Comparison of ENCODE assay signal across 9 cellular contexts in genomic region chr3:129230311-129231019, GRCh38. TPM values are rescaled to one million over a fixed set of nuclear protein-coding genes. Genes with fewer than 3 reads are reported as not detected.
A peak's percentile ranks its signal among the peaks of the same experiment; 100 is the strongest.
DNase-seq lines count a peak whose midpoint lies in the region; ATAC-seq and TF ChIP-seq lines count a peak whose summit lies in the region.
"Had no signal": no experiment of that assay in that cellular context is flagged by ENCODE, and none has a peak within 500 bp of the region (broad histone marks: within the 10 kb centered on the region; RNA-seq: fewer than 3 reads in every experiment).

No MANE protein-coding gene starts in this region.

- peak overlapping the region in 1 of 3 donors; percentile 29 for H3K27ac Mint-ChIP-seq in CD4-positive, CD25-positive, alpha-beta regulatory T cell
- H3K27ac Mint-ChIP-seq in mesothelial cell of epicardium, result no peak overlapping the region
- peak overlapping the region in 3 of 10 donors; percentile 46 to 53 (median 47) for H3K27ac Mint-ChIP-seq in naive thymus-derived CD8-positive, alpha-beta T cell
- H3K27ac Mint-ChIP-seq: activated naive CD8-positive, alpha-beta T cell had no signal

- no peaks in the 10 kb centered on the region for H3K36me3 Mint-ChIP-seq in CD4-positive, CD25-positive, alpha-beta regulatory T cell
- H3K36me3 Mint-ChIP-seq in mesothelial cell of epicardium, result no peaks in the 10 kb centered on the region
- H3K36me3 Mint-ChIP-seq in naive thymus-derived CD8-positive, alpha-beta T cell, result no peaks in the 10 kb centered on the region
- H3K36me3 Mint-ChIP-seq: activated naive CD8-positive, alpha-beta T cell had no signal

- intact Hi-C loops in adrenal gland (cut with DNase I), result no loop called here
- intact Hi-C loops in lower lobe of right lung (cut with DNase I), result no loop called here

- no peaks in the 10 kb centered on the region for H3K27me3 ChIP-seq in CD4-positive, CD25-positive, alpha-beta regulatory T cell (ENCODE audit: control insufficient read depth, insufficient read depth, low read length)
- H3K27me3 ChIP-seq in adrenal gland (no peaks in the 10 kb centered on the region), lower lobe of right lung (ENCODE audit: low read depth) (no peaks in the 10 kb centered on the region)

- no peaks in the 10 kb centered on the region for H3K27me3 Mint-ChIP-seq in CD4-positive, CD25-positive, alpha-beta regulatory T cell
- peaks cover 4% of the 10 kb centered on the region for H3K27me3 Mint-ChIP-seq in mesothelial cell of epicardium (ENCODE audit: low read depth)
- peaks cover 0 to 4% (median 2%) of the 10 kb centered on the region in 5 donors for H3K27me3 Mint-ChIP-seq in naive thymus-derived CD8-positive, alpha-beta T cell
- H3K27me3 Mint-ChIP-seq: activated naive CD8-positive, alpha-beta T cell had no signal

- H3K27ac ChIP-seq in CD4-positive, CD25-positive, alpha-beta regulatory T cell (ENCODE audit: insufficient read depth, low read length, poor library complexity, severe bottlenecking), result no peak overlapping the region
- peak overlapping the region in 4 of 5 donors; percentile 52 to 87 (median 78) for H3K27ac ChIP-seq in adrenal gland
- peak overlapping the region; percentile 82 for H3K27ac ChIP-seq in lower lobe of right lung

- H3K4me1 ChIP-seq in CD4-positive, CD25-positive, alpha-beta regulatory T cell (ENCODE audit: control insufficient read depth, insufficient read depth, low read length, poor library complexity, severe bottlenecking), result peaks cover under 1% of the 10 kb centered on the region
- H3K4me1 ChIP-seq in adrenal gland (replicated peaks in 1 of 2), result peaks cover 34 to 53% of the 10 kb centered on the region in 2 donors
- H3K4me1 ChIP-seq in lower lobe of right lung, result peaks cover 43% of the 10 kb centered on the region

- TF ChIP-seq CTCF in adrenal gland (IDR thresholded peaks at IDR 0.05) (no peak), lower lobe of right lung (IDR thresholded peaks at IDR 0.05) (no peak), mesothelial cell of epicardium (IDR thresholded peaks at IDR 0.05; ENCODE audit: unreplicated experiment) (no peak)

- no peaks in the 10 kb centered on the region for H3K9me3 Mint-ChIP-seq in CD4-positive, CD25-positive, alpha-beta regulatory T cell
- H3K9me3 Mint-ChIP-seq in mesothelial cell of epicardium, result no peaks in the 10 kb centered on the region
- no peaks in the 10 kb centered on the region for H3K9me3 Mint-ChIP-seq in naive thymus-derived CD8-positive, alpha-beta T cell

- peaks cover 0 to 6% (median 2%) of the 10 kb centered on the region in 4 donors for H3K4me1 Mint-ChIP-seq in CD4-positive, CD25-positive, alpha-beta regulatory T cell
- no peaks in the 10 kb centered on the region for H3K4me1 Mint-ChIP-seq in mesothelial cell of epicardium
- H3K4me1 Mint-ChIP-seq in naive thymus-derived CD8-positive, alpha-beta T cell, result peaks cover 5 to 68% (median 17%) of the 10 kb centered on the region in 4 donors

- no peaks in the 10 kb centered on the region for H3K9me3 ChIP-seq in CD4-positive, CD25-positive, alpha-beta regulatory T cell (ENCODE audit: control insufficient read depth in 2 of 2, low read length in 2 of 2)
- no peaks in the 10 kb centered on the region for H3K9me3 ChIP-seq in adrenal gland (replicated peaks in 1 of 3)
- no peaks in the 10 kb centered on the region for H3K9me3 ChIP-seq in lower lobe of right lung

- no peak overlapping the region for H3K4me3 Mint-ChIP-seq in CD4-positive, CD25-positive, alpha-beta regulatory T cell
- H3K4me3 Mint-ChIP-seq in mesothelial cell of epicardium, result no peak overlapping the region
- H3K4me3 Mint-ChIP-seq in naive thymus-derived CD8-positive, alpha-beta T cell, result peak overlapping the region in 1 of 10 donors; percentile 19
- H3K4me3 Mint-ChIP-seq: activated naive CD8-positive, alpha-beta T cell had no signal

- 30 to 47% (median 43%) methylated on average over 7 of the region's 7 CpGs for WGBS in adrenal gland, 4 donors

- TF ChIP-seq POLR2A in adrenal gland (IDR thresholded peaks at IDR 0.05), result peak in 1 of 2 donors; percentile 25

- peak in 1 of 3 donors; percentile 76 for DNase-seq in CD4-positive, CD25-positive, alpha-beta regulatory T cell
- DNase-seq in NCI-H226 (peak; percentile 84), adrenal gland (peak; percentile 52 to 82 (median 72)), lower lobe of right lung (peak; percentile 53), mesothelial cell of epicardium (ENCODE audit: low spot score in 2 of 2, unreplicated experiment in 2 of 2) (no peak)
- DNase-seq in naive thymus-derived CD8-positive, alpha-beta T cell, result no peak

- no peaks in the 10 kb centered on the region for H3K36me3 ChIP-seq in CD4-positive, CD25-positive, alpha-beta regulatory T cell (ENCODE audit: control insufficient read depth, insufficient read depth, low read length)
- no peaks in the 10 kb centered on the region for H3K36me3 ChIP-seq in adrenal gland (replicated peaks in 1 of 2)
- no peaks in the 10 kb centered on the region for H3K36me3 ChIP-seq in lower lobe of right lung

- H3K4me3 ChIP-seq in CD4-positive, CD25-positive, alpha-beta regulatory T cell (ENCODE audit: low read depth, low read length), result no peak overlapping the region
- no peak overlapping the region for H3K4me3 ChIP-seq in adrenal gland
- H3K4me3 ChIP-seq in lower lobe of right lung, result peak overlapping the region; percentile 3

- peak; percentile 45 to 65 for ATAC-seq in CD4-positive, CD25-positive, alpha-beta regulatory T cell (ENCODE audit: low read depth in 2 of 2)
- ATAC-seq in lower lobe of right lung, result peak; percentile 71 to 85
- no peak for ATAC-seq in GM19452 (IDR thresholded peaks at IDR 0.05; ENCODE audit: unreplicated experiment)
- no peak for ATAC-seq in HG02981 (IDR thresholded peaks at IDR 0.05; ENCODE audit: unreplicated experiment)
- ATAC-seq in naive thymus-derived CD8-positive, alpha-beta T cell, result no peak

- POLR2A ChIA-PET in naive thymus-derived CD8-positive, alpha-beta T cell (lab: Charles Lee), result no interaction called here

RNA-seq across cellular contexts. Expression of gene COPG1, which starts 18.9 kb away (rescaled TPM):
- total RNA-seq in CD4-positive, CD25-positive, alpha-beta regulatory T cell, result 90.4 TPM
- 100 to 1,000 TPM in 1 of 4 donors, 10 to 100 TPM in 3; 67.7 to 105 (median 85.0) TPM for polyA plus RNA-seq in CD4-positive, CD25-positive, alpha-beta regulatory T cell
- total RNA-seq in adrenal gland (100 to 1,000 TPM; 105 to 318 (median 162) TPM), lower lobe of right lung (150 TPM), mesothelial cell of epicardium (172 to 176 TPM (median 173 TPM) in 3 replicates)
- polyA plus RNA-seq in adrenal gland, result 100 to 1,000 TPM in 2 of 3 donors, 10 to 100 TPM in 1; 84.9 to 182 (median 160) TPM
- total RNA-seq in naive thymus-derived CD8-positive, alpha-beta T cell, result 100 to 1,000 TPM; 106 to 113 TPM
- polyA plus RNA-seq in naive thymus-derived CD8-positive, alpha-beta T cell, result 10 to 100 TPM; 54.0 to 75.5 (median 58.5) TPM

RNA-seq across cellular contexts. Expression of gene CNBP, which starts 46.8 kb away (rescaled TPM):
- total RNA-seq in CD4-positive, CD25-positive, alpha-beta regulatory T cell, result 278 TPM
- polyA plus RNA-seq in CD4-positive, CD25-positive, alpha-beta regulatory T cell, result 1,000 to 10,000 TPM; 1,048 to 1,097 (median 1,094) TPM
- total RNA-seq in adrenal gland (100 to 1,000 TPM; 336 to 804 (median 488) TPM), lower lobe of right lung (298 TPM), mesothelial cell of epicardium (217 to 223 TPM (median 222 TPM) in 3 replicates)
- polyA plus RNA-seq in adrenal gland, result 100 to 1,000 TPM; 373 to 465 (median 424) TPM
- 100 to 1,000 TPM; 403 to 421 TPM for total RNA-seq in naive thymus-derived CD8-positive, alpha-beta T cell
- 100 to 1,000 TPM; 843 to 960 (median 927) TPM for polyA plus RNA-seq in naive thymus-derived CD8-positive, alpha-beta T cell

RNA-seq across cellular contexts. Expression of gene HMCES, which starts 48.2 kb away (rescaled TPM):
- total RNA-seq in CD4-positive, CD25-positive, alpha-beta regulatory T cell, result 64.1 TPM
- polyA plus RNA-seq in CD4-positive, CD25-positive, alpha-beta regulatory T cell, result 100 to 1,000 TPM in 2 of 4 donors, 10 to 100 TPM in 2; 90.9 to 115 (median 100) TPM
- total RNA-seq in adrenal gland (10 to 100 TPM; 17.3 to 39.7 (median 25.8) TPM), lower lobe of right lung (28.1 TPM), mesothelial cell of epicardium (26.6 to 31.1 TPM (median 29.6 TPM) in 3 replicates)
- polyA plus RNA-seq in adrenal gland, result 10 to 100 TPM; 16.0 to 29.4 (median 19.9) TPM
- total RNA-seq in naive thymus-derived CD8-positive, alpha-beta T cell, result 10 to 100 TPM; 54.5 to 62.2 TPM
- polyA plus RNA-seq in naive thymus-derived CD8-positive, alpha-beta T cell, result 100 to 1,000 TPM in 1 of 3 donors, 10 to 100 TPM in 2; 82.2 to 112 (median 83.9) TPM

Comparison
In these comparisons a context has a peak if more than half of its experiments do, and no peak if none do; other contexts are left out.
1. ATAC-seq: peak in CD4-positive, CD25-positive, alpha-beta regulatory T cell (2 of 2) and lower lobe of right lung (2 of 2); none in GM19452 (single experiment), HG02981 (single experiment) and naive thymus-derived CD8-positive, alpha-beta T cell (0 of 2).
2. DNase-seq: peak in NCI-H226 (single experiment), adrenal gland (7 of 7) and lower lobe of right lung (single experiment); none in mesothelial cell of epicardium (0 of 2) and naive thymus-derived CD8-positive, alpha-beta T cell (0 of 10).